In the genomic region with DNA sequence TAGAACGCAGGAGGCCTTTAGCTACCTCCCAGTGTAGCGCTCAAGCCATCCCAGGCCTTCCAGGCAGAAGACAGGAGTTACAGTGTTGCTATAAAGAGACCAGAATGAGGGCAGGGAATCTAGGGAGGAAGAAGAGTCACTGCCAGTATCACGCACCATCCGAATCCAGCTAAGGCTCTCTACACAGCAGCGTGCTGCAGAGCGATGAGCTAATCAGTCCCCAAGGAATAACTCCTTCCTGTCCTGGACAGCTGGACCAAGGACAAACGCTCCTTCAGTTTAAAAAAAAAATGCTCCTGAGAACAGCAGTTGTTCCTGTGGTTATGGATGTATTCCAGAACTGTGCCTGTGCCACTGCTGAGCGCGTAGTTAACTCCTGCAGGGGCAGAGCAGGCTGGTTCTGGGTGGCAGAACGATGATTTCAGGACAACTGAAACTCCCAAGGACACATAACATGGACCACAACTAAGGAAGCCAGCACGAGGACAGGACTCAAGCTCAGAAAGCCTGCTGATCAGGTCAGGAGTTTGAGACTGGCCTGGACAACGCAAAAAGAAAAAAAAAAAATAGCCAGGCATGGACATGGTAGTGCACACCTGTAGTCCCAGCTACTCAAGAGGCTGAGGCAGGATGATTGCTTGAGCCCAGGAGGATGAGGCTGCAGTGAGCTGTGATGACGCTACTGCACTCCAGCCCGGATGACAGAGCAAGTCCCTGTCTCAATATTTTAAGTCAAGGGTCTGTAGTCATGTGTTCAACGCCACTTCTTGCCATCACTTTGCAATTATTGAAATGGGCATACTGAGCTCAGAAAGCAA, we compare ENCODE assay signal across 8 cellular contexts. TPM values are rescaled to one million over a fixed set of nuclear protein-coding genes. Genes with fewer than 3 reads are reported as not detected.
DNase-seq lines count a peak whose midpoint lies in the region; ATAC-seq and TF ChIP-seq lines count a peak whose summit lies in the region.

No MANE protein-coding gene starts in this region.

- no peak overlapping the region for H3K27ac Mint-ChIP-seq in central memory CD8-positive, alpha-beta T cell (ENCODE audit: low read depth)
- H3K27ac Mint-ChIP-seq in mesothelial cell of epicardium = no peak overlapping the region

- H3K4me1 ChIP-seq in Karpas-422 (ENCODE audit: low read length) (peaks cover 30% of the 10 kb centered on the region), mucosa of rectum (ENCODE audit: control insufficient read depth in 2 of 2, insufficient read depth in 2 of 2, low read length in 2 of 2) (peaks cover 25 to 32% of the 10 kb centered on the region in 2 donors)

- H2AFZ ChIP-seq in Karpas-422 (ENCODE audit: low read length) = no peak overlapping the region

- H3K9me3 ChIP-seq in Karpas-422 (ENCODE audit: low read length) (no peaks in the 10 kb centered on the region), mucosa of rectum (ENCODE audit: control insufficient read depth in 2 of 2, low read length in 2 of 2) (no peaks in the 10 kb centered on the region)

- no peak for TF ChIP-seq CTCF in mesothelial cell of epicardium (IDR thresholded peaks at IDR 0.05; ENCODE audit: unreplicated experiment)

- H3K9me2 ChIP-seq in Karpas-422 (replicated peaks; ENCODE audit: insufficient read depth, low read length) = no peaks in the 10 kb centered on the region

- H3K4me3 ChIP-seq in Karpas-422 (ENCODE audit: low read length) (peak overlapping the region; percentile 94), mucosa of rectum (ENCODE audit: low read length in 2 of 2) (peak overlapping the region in 1 of 2 donors; percentile 23)

- H3K27ac ChIP-seq in Karpas-422 (ENCODE audit: low read length) = peak overlapping the region; percentile 38; the same call in 1 of the 2 replicates
- peak overlapping the region; percentile 56 to 77 for H3K27ac ChIP-seq in mucosa of rectum (ENCODE audit: low read depth in 2 of 2, low read length in 2 of 2)

- no peaks in the 10 kb centered on the region for H3K9me3 Mint-ChIP-seq in central memory CD8-positive, alpha-beta T cell
- H3K9me3 Mint-ChIP-seq in mesothelial cell of epicardium = no peaks in the 10 kb centered on the region

- no peaks in the 10 kb centered on the region for H3K27me3 ChIP-seq in Karpas-422 (ENCODE audit: low read length)
- H3K27me3 ChIP-seq in mucosa of rectum (ENCODE audit: control insufficient read depth in 2 of 2, insufficient read depth in 2 of 2, low read length in 2 of 2) = no peaks in the 10 kb centered on the region

- no peak for ATAC-seq in central memory CD8-positive, alpha-beta T cell (replicated peaks; ENCODE audit: extremely low read depth, poor library complexity, severe bottlenecking)
- ATAC-seq in HG03442 (IDR thresholded peaks at IDR 0.05; ENCODE audit: unreplicated experiment) (no peak), GM21528 (IDR thresholded peaks at IDR 0.05; ENCODE audit: low FRiP score, unreplicated experiment) (no peak), GM18498 (IDR thresholded peaks at IDR 0.05; ENCODE audit: unreplicated experiment) (no peak)

- H3K36me3 Mint-ChIP-seq in central memory CD8-positive, alpha-beta T cell (ENCODE audit: insufficient read depth) = peaks cover 19% of the 10 kb centered on the region
- H3K36me3 Mint-ChIP-seq in mesothelial cell of epicardium = peaks cover 3% of the 10 kb centered on the region

- peak overlapping the region; percentile 95 for H3K4me2 ChIP-seq in Karpas-422 (ENCODE audit: low read depth, low read length, poor library complexity, severe bottlenecking)

- peak; percentile 87 for DNase-seq in AG08395 (ENCODE audit: low spot score)
- no peak for DNase-seq in Karpas-422
- no peak for DNase-seq in central memory CD8-positive, alpha-beta T cell (ENCODE audit: low spot score in 2 of 2)
- no peak for DNase-seq in mesothelial cell of epicardium (ENCODE audit: low spot score in 2 of 2, unreplicated experiment in 2 of 2)

- H3K36me3 ChIP-seq in Karpas-422 (ENCODE audit: insufficient read depth, low read length) (peaks cover 33% of the 10 kb centered on the region; the same call in 1 of the 2 replicates), mucosa of rectum (ENCODE audit: control insufficient read depth in 2 of 2, insufficient read depth in 2 of 2, low read length in 2 of 2) (peaks cover 11% of the 10 kb centered on the region in 2 donors)

- H3K27me3 Mint-ChIP-seq in central memory CD8-positive, alpha-beta T cell = no peaks in the 10 kb centered on the region
- H3K27me3 Mint-ChIP-seq in mesothelial cell of epicardium (ENCODE audit: low read depth) = no peaks in the 10 kb centered on the region

- H3K4me3 Mint-ChIP-seq in central memory CD8-positive, alpha-beta T cell = peak overlapping the region; percentile 45
- no peak overlapping the region for H3K4me3 Mint-ChIP-seq in mesothelial cell of epicardium

- H3K79me2 ChIP-seq in Karpas-422 (ENCODE audit: low read length) = peaks cover 54% of the 10 kb centered on the region

- peaks cover 16% of the 10 kb centered on the region for H4K20me1 ChIP-seq in Karpas-422 (ENCODE audit: insufficient read depth, low read depth, low read length)

- peaks cover 42% of the 10 kb centered on the region for H3K4me1 Mint-ChIP-seq in central memory CD8-positive, alpha-beta T cell
- peaks cover 42% of the 10 kb centered on the region for H3K4me1 Mint-ChIP-seq in mesothelial cell of epicardium

- H3K9ac ChIP-seq in Karpas-422 (ENCODE audit: low read length) = peak overlapping the region; percentile 91
- H3K9ac ChIP-seq in mucosa of rectum (ENCODE audit: low read depth in 1 of 2, low read length in 2 of 2) = no peak overlapping the region

RNA-seq across cellular contexts. Expression of a gene that starts 2.6 kb away (rescaled TPM):
- total RNA-seq in Karpas-422 (2014; rRNA removed; shearing (Covaris generic); ENCODE audit: low replicate concordance) = 8.2 and 14.5 TPM in 2 replicates
- total RNA-seq in mesothelial cell of epicardium = 14.8 to 16.1 TPM (median 14.8 TPM) in 3 replicates

RNA-seq across cellular contexts. Expression of a gene that starts 14.8 kb away (rescaled TPM):
- total RNA-seq in Karpas-422 (2014; rRNA removed; shearing (Covaris generic); ENCODE audit: low replicate concordance) = 66.2 and 85.7 TPM in 2 replicates
- total RNA-seq in mesothelial cell of epicardium = 51.8 to 58.6 TPM (median 56.6 TPM) in 3 replicates

RNA-seq across cellular contexts. Expression of a gene that starts 18.9 kb away (rescaled TPM):
- 13,828 and 17,952 TPM in 2 replicates for total RNA-seq in Karpas-422 (2014; rRNA removed; shearing (Covaris generic); ENCODE audit: low replicate concordance)
- 2,078 to 2,104 TPM (median 2,089 TPM) in 3 replicates for total RNA-seq in mesothelial cell of epicardium

RNA-seq across cellular contexts. Expression of a gene that starts 53.9 kb away (rescaled TPM):
- total RNA-seq in Karpas-422 (2014; rRNA removed; shearing (Covaris generic); ENCODE audit: low replicate concordance) = 216 and 315 TPM in 2 replicates
- total RNA-seq in mesothelial cell of epicardium = 332 to 358 TPM (median 332 TPM) in 3 replicates

RNA-seq across cellular contexts. Expression of a gene that starts 59.4 kb away (rescaled TPM):
- total RNA-seq in Karpas-422 (2014; rRNA removed; shearing (Covaris generic); ENCODE audit: low replicate concordance) = 103 and 124 TPM in 2 replicates
- total RNA-seq in mesothelial cell of epicardium = 56.3 to 62.6 TPM (median 57.1 TPM) in 3 replicates
